8 cellular contexts compared by ENCODE assay signal in the genomic region with DNA sequence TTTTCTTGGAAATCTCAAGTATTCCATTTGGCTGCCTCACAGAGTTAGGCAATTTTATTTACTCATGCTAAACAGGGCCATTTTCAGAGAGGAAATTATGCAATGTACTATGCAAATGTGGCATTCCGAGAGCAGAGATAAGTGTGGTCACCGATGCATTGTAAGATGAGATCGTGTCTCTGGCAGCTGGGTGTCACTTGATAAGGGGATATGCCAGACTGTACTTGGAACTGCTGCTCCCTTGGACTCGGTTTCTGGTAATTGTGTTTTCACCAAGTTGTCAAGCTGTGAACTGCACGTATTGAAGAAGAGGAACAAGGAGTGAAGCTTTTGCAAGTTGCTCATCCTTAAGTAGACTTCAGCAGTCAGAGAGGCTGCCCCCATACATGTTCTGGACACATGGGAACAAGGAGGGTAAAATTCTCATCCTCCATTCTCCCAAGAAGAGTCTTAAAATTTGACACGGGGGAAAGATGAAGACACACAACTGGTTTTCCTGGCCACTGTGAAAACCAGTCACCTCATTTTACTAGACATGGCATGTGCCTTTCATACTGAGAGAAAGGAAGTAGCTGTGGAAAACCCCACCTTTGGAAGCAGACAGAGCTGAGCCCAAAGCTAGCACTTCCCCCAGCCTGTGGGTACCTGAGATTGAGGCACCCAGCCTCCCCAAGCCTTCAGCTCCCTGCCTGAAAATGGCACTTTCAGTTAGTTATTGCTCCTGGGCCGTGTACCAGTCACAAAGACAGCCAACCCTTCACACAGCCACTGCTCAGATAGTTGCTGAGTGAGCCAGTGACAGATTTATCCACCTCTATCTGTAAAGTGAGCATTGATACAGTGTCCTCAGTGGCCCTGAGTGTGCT.
A peak's percentile ranks its signal among the peaks of the same experiment; 100 is the strongest.
DNase-seq lines count a peak whose midpoint lies in the region; ATAC-seq lines count a peak whose summit lies in the region.

No MANE protein-coding gene starts in this region.

- peak overlapping the region; percentile 86 for H3K27ac Mint-ChIP-seq in activated naive CD8-positive, alpha-beta T cell treated with anti-CD3 and anti-CD28 coated beads for 36 hours

- peak overlapping the region; percentile 38 for H3K4me3 Mint-ChIP-seq in activated naive CD8-positive, alpha-beta T cell treated with anti-CD3 and anti-CD28 coated beads for 36 hours

- no peak overlapping the region for H3K4me3 ChIP-seq in H7 (ENCODE audit: insufficient read depth, low read depth, low read length)

- no peaks in the 10 kb centered on the region for H3K9me3 Mint-ChIP-seq in activated naive CD8-positive, alpha-beta T cell treated with anti-CD3 and anti-CD28 coated beads for 36 hours

- H3K36me3 ChIP-seq in H7 (replicated peaks; ENCODE audit: control insufficient read depth, insufficient read depth, low read length) = no peaks in the 10 kb centered on the region

- H3K27me3 ChIP-seq in H7 (ENCODE audit: control insufficient read depth, insufficient read depth, low read length) = no peaks in the 10 kb centered on the region

- no peaks in the 10 kb centered on the region for H3K27me3 Mint-ChIP-seq in activated naive CD8-positive, alpha-beta T cell treated with anti-CD3 and anti-CD28 coated beads for 36 hours

- DNase-seq in AML-193 (lab: John Stamatoyannopoulos, UW) = peak; percentile 79 to 89
- DNase-seq in NCI-H524 (lab: John Stamatoyannopoulos, UW) = peak; percentile 87 to 96
- DNase-seq in activated naive CD8-positive, alpha-beta T cell treated with anti-CD3 and anti-CD28 coated beads for 36 hours = no peak
- peak; percentile 77 for DNase-seq in hepatic stellate cell (ENCODE audit: low spot score)
- DNase-seq in stimulated activated CD4-positive, alpha-beta T cell treated with anti-CD3 and anti-CD28 coated beads, Interleukin-4, amount 100 ng/mL, for 4 hours = peak; percentile 22 to 30
- DNase-seq in H7 = no peak

- peak; percentile 66 for ATAC-seq in GM18909 (IDR thresholded peaks at IDR 0.05; ENCODE audit: poor library complexity, unreplicated experiment)
- ATAC-seq in HG03108 (IDR thresholded peaks at IDR 0.05; ENCODE audit: unreplicated experiment) = peak; percentile 54

- peaks cover 46% of the 10 kb centered on the region for H3K4me1 Mint-ChIP-seq in activated naive CD8-positive, alpha-beta T cell treated with anti-CD3 and anti-CD28 coated beads for 36 hours

- H3K36me3 Mint-ChIP-seq in activated naive CD8-positive, alpha-beta T cell treated with anti-CD3 and anti-CD28 coated beads for 36 hours = peaks cover 12% of the 10 kb centered on the region

Comparison
In these comparisons a context has a peak if more than half of its experiments do, and no peak if none do; other contexts are left out.
1. DNase-seq: peak in AML-193 (2 of 2), NCI-H524 (2 of 2), hepatic stellate cell (single experiment) and stimulated activated CD4-positive, alpha-beta T cell treated with anti-CD3 and anti-CD28 coated beads, Interleukin-4, amount 100 ng/mL, for 4 hours (2 of 2); none in activated naive CD8-positive, alpha-beta T cell treated with anti-CD3 and anti-CD28 coated beads for 36 hours (single experiment) and H7 (single experiment).